Comparison of ENCODE assay signal across 27 cellular contexts in the genomic region with DNA sequence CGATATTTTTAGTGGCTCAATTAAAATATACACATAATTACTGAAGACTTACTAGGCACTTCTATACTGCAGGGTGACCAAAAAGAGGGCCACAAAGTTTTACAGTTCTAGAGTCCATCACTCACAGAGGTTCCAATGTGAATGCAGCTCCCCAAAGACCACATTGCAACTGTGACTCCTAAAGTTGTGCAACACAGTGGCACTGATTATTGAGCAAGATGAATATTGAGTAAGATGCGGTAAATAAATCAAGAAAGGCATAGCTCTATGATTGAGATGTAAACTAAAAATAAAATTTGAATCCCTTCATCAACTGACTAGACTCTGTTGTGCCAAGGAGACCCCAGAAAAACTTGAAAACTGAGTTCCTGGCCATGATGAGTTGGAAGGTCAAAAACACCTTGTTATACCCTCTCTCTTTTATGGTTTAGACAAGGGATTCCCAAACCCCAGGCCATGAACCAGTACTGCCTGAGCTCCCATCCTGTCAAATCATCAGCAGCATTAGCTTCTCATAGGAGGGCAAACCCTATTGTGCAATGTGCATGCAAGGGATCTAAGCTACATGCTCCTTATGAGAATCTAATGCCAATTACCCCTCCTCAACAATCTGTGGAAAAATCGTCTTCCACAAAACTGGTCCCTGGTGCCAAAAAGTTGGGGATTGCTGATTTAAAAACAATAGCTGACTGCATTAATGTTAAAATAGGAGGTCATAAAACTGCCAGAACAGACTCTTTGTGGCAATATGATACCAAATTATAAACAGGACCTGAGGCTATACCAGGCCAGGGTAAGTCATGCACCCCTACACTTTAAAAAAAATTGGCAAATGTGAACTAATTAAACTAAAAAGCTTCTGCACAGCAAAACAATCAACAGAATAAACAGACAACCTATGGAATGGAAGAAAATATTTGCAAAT.
DNase-seq lines count a peak whose midpoint lies in the region; ATAC-seq, FAIRE-seq and TF ChIP-seq lines count a peak whose summit lies in the region.
"Had no signal": no experiment of that assay in that cellular context is flagged by ENCODE, and none has a peak within 500 bp of the region (broad histone marks: within the 10 kb centered on the region; RNA-seq: fewer than 3 reads in every experiment).

No MANE protein-coding gene starts in this region.

- no peaks in the 10 kb centered on the region for H3K36me3 Mint-ChIP-seq in naive thymus-derived CD8-positive, alpha-beta T cell
- H3K36me3 Mint-ChIP-seq: activated naive CD8-positive, alpha-beta T cell treated with anti-CD3 and anti-CD28 coated beads, Interleukin-2, amount 10 ng/mL, durations not matched to agents 7 days and 5 days; natural killer cell had no signal

- TF ChIP-seq EP300 in A549 (IDR thresholded peaks at IDR 0.05) = no peak
- TF ChIP-seq EP300 in upper lobe of left lung (IDR thresholded peaks at IDR 0.05) = no peak

- H3K27ac ChIP-seq in A549 (no peak overlapping the region), upper lobe of left lung (no peak overlapping the region)
- H3K27ac ChIP-seq: BLaER1, dorsolateral prefrontal cortex, VCaP had no signal

- no peak overlapping the region for H3K27ac Mint-ChIP-seq in naive thymus-derived CD8-positive, alpha-beta T cell
- H3K27ac Mint-ChIP-seq: activated naive CD8-positive, alpha-beta T cell treated with anti-CD3 and anti-CD28 coated beads, Interleukin-2, amount 10 ng/mL, durations not matched to agents 7 days and 5 days; natural killer cell had no signal

- WGBS in A549 (ENCODE audit: missing lambda C conversion rate) = 29% methylated on average over 3 of the region's 3 CpGs
- 74 to 78% methylated on average over 3 of the region's 3 CpGs for WGBS in upper lobe of left lung, 2 donors

- no peaks in the 10 kb centered on the region for H3K4me1 Mint-ChIP-seq in naive thymus-derived CD8-positive, alpha-beta T cell
- H3K4me1 Mint-ChIP-seq: activated naive CD8-positive, alpha-beta T cell treated with anti-CD3 and anti-CD28 coated beads, Interleukin-2, amount 10 ng/mL, durations not matched to agents 7 days and 5 days; natural killer cell had no signal

- no peak overlapping the region for H3K4me2 ChIP-seq in A549
- H3K4me2 ChIP-seq: BLaER1 had no signal

- H3K36me3 ChIP-seq in upper lobe of left lung = peaks cover 0 to 8% (median 0%) of the 10 kb centered on the region in 4 donors
- H3K36me3 ChIP-seq: BLaER1 had no signal

- peaks cover 0 to 4% (median 0%) of the 10 kb centered on the region in 9 donors for H3K9me3 Mint-ChIP-seq in naive thymus-derived CD8-positive, alpha-beta T cell
- H3K9me3 Mint-ChIP-seq: activated naive CD8-positive, alpha-beta T cell treated with anti-CD3 and anti-CD28 coated beads, Interleukin-2, amount 10 ng/mL, durations not matched to agents 7 days and 5 days had no signal

- H3K4me1 ChIP-seq in A549 (no peaks in the 10 kb centered on the region), upper lobe of left lung (no peaks in the 10 kb centered on the region)
- H3K4me1 ChIP-seq: BLaER1, Caco-2 had no signal

- H3K4me3 Mint-ChIP-seq in naive thymus-derived CD8-positive, alpha-beta T cell = no peak overlapping the region
- H3K4me3 Mint-ChIP-seq: activated naive CD8-positive, alpha-beta T cell treated with anti-CD3 and anti-CD28 coated beads, Interleukin-2, amount 10 ng/mL, durations not matched to agents 7 days and 5 days; natural killer cell had no signal

- FAIRE-seq in A549 (lab: Jason Lieb, UNC) = no peak
- FAIRE-seq: H1 had no signal

- DNase-seq in A549 (ENCODE audit: low read depth in 1 of 2, low spot score in 1 of 2) (no peak), HCEC 1CT (peak; percentile 23), NOMO-1 treated with dmso at 0.1 percent for 144 hours (lab: John Stamatoyannopoulos, UW; ENCODE audit: unreplicated experiment) (peak; percentile 57), epithelial cell of esophagus (ENCODE audit: low read depth) (peak; percentile 43), OCI-M1 (lab: John Stamatoyannopoulos, UW) (no peak), upper lobe of left lung (no peak), NCI-H1417 treated with DMSO at 0.1 percent for 48 hours (lab: John Stamatoyannopoulos, UW) (no peak)
- DNase-seq in naive thymus-derived CD8-positive, alpha-beta T cell = no peak
- DNase-seq: activated CD4-positive, alpha-beta T cell treated with anti-CD3 and anti-CD28 coated beads for 48 hours; activated CD8-positive, alpha-beta memory T cell treated with anti-CD3 and anti-CD28 coated beads for 24 hours; activated gamma-delta T cell; activated naive CD8-positive, alpha-beta T cell treated with anti-CD3 and anti-CD28 coated beads, Interleukin-2, amount 10 ng/mL, durations not matched to agents 7 days and 5 days; Caco-2; cerebellar nuclear complex; dorsolateral prefrontal cortex; GDM1; KBM-7; natural killer cell; NCI-H1048; NCI-H187; NCI-H226; stimulated activated CD4-positive, alpha-beta T cell treated with anti-CD3 and anti-CD28 coated beads, Interleukin-2, amount 100 ng/mL, for 48 hours; trophoblast cell had no signal

- H3K9me3 ChIP-seq in A549 = no peaks in the 10 kb centered on the region
- no peaks in the 10 kb centered on the region for H3K9me3 ChIP-seq in upper lobe of left lung
- H3K9me3 ChIP-seq: BLaER1, Caco-2 had no signal

- ATAC-seq in A549 (no peak), upper lobe of left lung (ENCODE audit: low FRiP score in 2 of 2) (no peak)
- ATAC-seq in naive thymus-derived CD8-positive, alpha-beta T cell = no peak
- ATAC-seq: natural killer cell, SK-N-SH treated with all-trans-retinoic acid at 6 μM for 48 hours had no signal

- TF ChIP-seq RAD21 in A549 (conservative IDR thresholded peaks at IDR 0.05 in 1 of 2, IDR thresholded peaks at IDR 0.05 in 1 of 2) = no peak

- H3K4me3 ChIP-seq in A549 = no peak overlapping the region
- H3K4me3 ChIP-seq in epithelial cell of esophagus (ENCODE audit: low read length) = no peak overlapping the region
- H3K4me3 ChIP-seq in upper lobe of left lung = no peak overlapping the region
- H3K4me3 ChIP-seq: BLaER1, dorsolateral prefrontal cortex had no signal

- CTCF ChIA-PET in A549 (lab: Yijun Ruan, JAX) = no interaction called here

- peaks cover 0 to 3% (median 0%) of the 10 kb centered on the region in 5 donors for H3K27me3 Mint-ChIP-seq in naive thymus-derived CD8-positive, alpha-beta T cell
- H3K27me3 Mint-ChIP-seq: activated naive CD8-positive, alpha-beta T cell treated with anti-CD3 and anti-CD28 coated beads, Interleukin-2, amount 10 ng/mL, durations not matched to agents 7 days and 5 days had no signal

- TF ChIP-seq CTCF in A549 (IDR thresholded peaks at IDR 0.05) = no peak
- no peak for TF ChIP-seq CTCF in epithelial cell of esophagus (IDR thresholded peaks at IDR 0.05; ENCODE audit: insufficient read depth, low read depth, low read length, missing control alignments)
- no peak for TF ChIP-seq CTCF in upper lobe of left lung (IDR thresholded peaks at IDR 0.05)

- H3K27me3 ChIP-seq in upper lobe of left lung = no peaks in the 10 kb centered on the region
- H3K27me3 ChIP-seq: BLaER1, dorsolateral prefrontal cortex had no signal

- POLR2A ChIA-PET in A549 (lab: Yijun Ruan, JAX) = no interaction called here
- POLR2A ChIA-PET in naive thymus-derived CD8-positive, alpha-beta T cell (lab: Charles Lee) = no interaction called here

- no peak for TF ChIP-seq POLR2A in A549 (IDR thresholded peaks at IDR 0.05; ENCODE audit: low read length)
- no peak for TF ChIP-seq POLR2A in upper lobe of left lung (IDR thresholded peaks at IDR 0.05)

TF ChIP-seq in A549, 52 proteins besides CTCF, POLR2A, EP300 and RAD21:
- peak; percentile 4 to 55; a peak in 2 of 4 replicates for TF ChIP-seq CEBPB (IDR thresholded peaks at IDR 0.05)
- TF ChIP-seq, protein P1, sequence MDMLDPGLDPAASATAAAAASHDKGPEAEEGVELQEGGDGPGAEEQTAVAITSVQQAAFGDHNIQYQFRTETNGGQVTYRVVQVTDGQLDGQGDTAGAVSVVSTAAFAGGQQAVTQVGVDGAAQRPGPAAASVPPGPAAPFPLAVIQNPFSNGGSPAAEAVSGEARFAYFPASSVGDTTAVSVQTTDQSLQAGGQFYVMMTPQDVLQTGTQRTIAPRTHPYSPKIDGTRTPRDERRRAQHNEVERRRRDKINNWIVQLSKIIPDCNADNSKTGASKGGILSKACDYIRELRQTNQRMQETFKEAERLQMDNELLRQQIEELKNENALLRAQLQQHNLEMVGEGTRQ (IDR thresholded peaks at IDR 0.05) = no peak

Comparison
In these comparisons a context has a peak if more than half of its experiments do, and no peak if none do; other contexts are left out.
1. DNase-seq: peak in HCEC 1CT (single experiment), NOMO-1 treated with dmso at 0.1 percent for 144 hours (single experiment) and epithelial cell of esophagus (single experiment); none in A549 (0 of 2), OCI-M1 (single experiment), upper lobe of left lung (0 of 2), NCI-H1417 treated with DMSO at 0.1 percent for 48 hours (single experiment) and naive thymus-derived CD8-positive, alpha-beta T cell (0 of 10).